Comparison of ENCODE assay signal across 1 cellular context in genomic region chr2:38440655-38441054, GRCh38.
A peak's percentile ranks its signal among the peaks of the same experiment; 100 is the strongest.
TF ChIP-seq lines count a peak whose summit lies in the region.

No MANE protein-coding gene starts in this region.

TF ChIP-seq in K562, 482 proteins besides CTCF, POLR2A, EP300 and RAD21 (continued from another document and continues in another):
- no peak for TF ChIP-seq ZNF318 (IDR thresholded peaks at IDR 0.05; ENCODE audit: borderline replicate concordance in 1 of 2, low read depth in 1 of 2)
- no peak for TF ChIP-seq ZNF133 (CRISPR knock-in tag; IDR thresholded peaks at IDR 0.05)
- TF ChIP-seq ZNF512 (tag; IDR thresholded peaks at IDR 0.05) = no peak
- TF ChIP-seq ZKSCAN3 (CRISPR knock-in tag; IDR thresholded peaks at IDR 0.05) = no peak
- TF ChIP-seq RBM39 (optimal IDR thresholded peaks at IDR 0.05; ENCODE audit: low read depth, low read length) = no peak
- TF ChIP-seq ARNT (IDR thresholded peaks at IDR 0.05) = peak in 1 of 2 experiments; percentile 63; a peak in 1 of 4 replicates
- TF ChIP-seq EHMT2 (IDR thresholded peaks at IDR 0.05) = no peak
- no peak for TF ChIP-seq NCOA6 (IDR thresholded peaks at IDR 0.05)
- TF ChIP-seq GATA2 (CRISPR knock-in tag; IDR thresholded peaks at IDR 0.05) = peak; percentile 84; the same call in 1 of the 2 replicates
- TF ChIP-seq BMI1 (IDR thresholded peaks at IDR 0.05; ENCODE audit: low read length) = 0 out of 2 replicates have a peak, but pooled peaks have one; percentile 42
- TF ChIP-seq MCM7 (IDR thresholded peaks at IDR 0.05) = no peak
- no peak for TF ChIP-seq FOXJ2 (tag; IDR thresholded peaks at IDR 0.05)
- no peak for TF ChIP-seq FOXO4 (CRISPR knock-in tag; IDR thresholded peaks at IDR 0.05)
- TF ChIP-seq ZNF707 (CRISPR knock-in tag; conservative IDR thresholded peaks at IDR 0.05) = no peak
- no peak for TF ChIP-seq MECOM (CRISPR knock-in tag; IDR thresholded peaks at IDR 0.05)
- TF ChIP-seq PTTG1 (tag; IDR thresholded peaks at IDR 0.05; ENCODE audit: low read depth) = no peak
- no peak for TF ChIP-seq NBN (IDR thresholded peaks at IDR 0.05; ENCODE audit: low read depth)
- TF ChIP-seq CBFA2T2 (conservative IDR thresholded peaks at IDR 0.05) = peak; percentile 84
- no peak for TF ChIP-seq E2F6 (IDR thresholded peaks at IDR 0.05; ENCODE audit: borderline replicate concordance in 1 of 2, extremely low read depth in 1 of 2, insufficient read depth in 1 of 2, insufficient read length in 1 of 2, low read depth in 1 of 2, low read length in 1 of 2, poor library complexity in 1 of 2, severe bottlenecking in 1 of 2)
- peak; percentile 77 for TF ChIP-seq HMBOX1 (IDR thresholded peaks at IDR 0.05)
- TF ChIP-seq EWSR1 (IDR thresholded peaks at IDR 0.05; ENCODE audit: borderline replicate concordance, low read depth, partially characterized antibody) = no peak
- TF ChIP-seq SNRNP70 (optimal IDR thresholded peaks at IDR 0.05; ENCODE audit: low read depth, low read length) = no peak
- TF ChIP-seq ZNF174 (CRISPR knock-in tag; IDR thresholded peaks at IDR 0.05) = no peak
- TF ChIP-seq ZFP91 (CRISPR knock-in tag; IDR thresholded peaks at IDR 0.05) = no peak
- TF ChIP-seq MLLT1 (IDR thresholded peaks at IDR 0.05) = peak in 1 of 2 experiments; percentile 63; a peak in 1 of 4 replicates
- TF ChIP-seq BHLHE40 (IDR thresholded peaks at IDR 0.05; ENCODE audit: low read length) = peak; percentile 46; the same call in 1 of the 2 replicates
- no peak for TF ChIP-seq ZFX (CRISPR knock-in tag; IDR thresholded peaks at IDR 0.05)
- TF ChIP-seq FOXK1 (CRISPR knock-in tag; IDR thresholded peaks at IDR 0.05; ENCODE audit: borderline replicate concordance) = no peak
- no peak for TF ChIP-seq CEBPZ (IDR thresholded peaks at IDR 0.05; ENCODE audit: borderline replicate concordance, low read depth, low read length)
- no peak for TF ChIP-seq BCLAF1 (IDR thresholded peaks at IDR 0.05; ENCODE audit: borderline replicate concordance in 1 of 2, control insufficient read depth in 1 of 2, low read depth in 2 of 2, low read length in 1 of 2)
- no peak for TF ChIP-seq CBX2 (IDR thresholded peaks at IDR 0.05; ENCODE audit: insufficient read depth, low read length, poor library complexity, severe bottlenecking)
